ENCODE assay signal across 29 cellular contexts in genomic region chr7:30905078-30906012, GRCh38. TPM values are rescaled to one million over a fixed set of nuclear protein-coding genes. Genes with fewer than 3 reads are reported as not detected.
DNase-seq lines count a peak whose midpoint lies in the region; ATAC-seq and TF ChIP-seq lines count a peak whose summit lies in the region.
"Had no signal": no experiment of that assay in that cellular context is flagged by ENCODE, and none has a peak within 500 bp of the region (broad histone marks: within the 10 kb centered on the region; RNA-seq: fewer than 3 reads in every experiment).

No MANE protein-coding gene starts in this region.

- no peaks in the 10 kb centered on the region for H3K36me3 Mint-ChIP-seq in naive thymus-derived CD4-positive, alpha-beta T cell
- H3K36me3 Mint-ChIP-seq: stimulated activated naive B cell treated with anti-CD40 and anti-IgM and Interleukin-4, amounts not matched to agents 10 μg/mL and 1 μg/mL and 100 μg/mL, for 72 hours had no signal

- peak overlapping the region; percentile 90 to 98 for H3K27ac ChIP-seq in thoracic aorta
- no peak overlapping the region for H3K27ac ChIP-seq in naive thymus-derived CD4-positive, alpha-beta T cell (ENCODE audit: low read depth, low read length)
- H3K27ac ChIP-seq: adrenal gland, BLaER1, cardiac muscle cell, hepatocyte, neutrophil had no signal

- no peaks in the 10 kb centered on the region for H3K27me3 ChIP-seq in thoracic aorta (replicated peaks; ENCODE audit: insufficient read depth)
- no peaks in the 10 kb centered on the region for H3K27me3 ChIP-seq in naive thymus-derived CD4-positive, alpha-beta T cell (ENCODE audit: control insufficient read depth in 2 of 2, insufficient read depth in 2 of 2, low read length in 2 of 2)
- H3K27me3 ChIP-seq: adrenal gland, BLaER1, cardiac muscle cell, hepatocyte, neutrophil had no signal

- no peak overlapping the region for H3K27ac Mint-ChIP-seq in naive thymus-derived CD4-positive, alpha-beta T cell
- H3K27ac Mint-ChIP-seq: activated CD4-positive, alpha-beta T cell treated with anti-CD3 and anti-CD28 coated beads, Interleukin-2, amount 10 ng/mL, durations not matched to agents 7 days and 5 days; stimulated activated naive B cell treated with anti-CD40 and anti-IgM and Interleukin-4, amounts not matched to agents 10 μg/mL and 1 μg/mL and 100 μg/mL, for 72 hours had no signal

- no peak for TF ChIP-seq CTCF in mucosa of descending colon (IDR thresholded peaks at IDR 0.05)
- TF ChIP-seq CTCF in thoracic aorta (IDR thresholded peaks at IDR 0.05) = no peak

- H3K4me1 Mint-ChIP-seq in naive thymus-derived CD4-positive, alpha-beta T cell = peaks cover 0 to 5% (median 0%) of the 10 kb centered on the region in 7 donors
- H3K4me1 Mint-ChIP-seq: stimulated activated naive B cell treated with anti-CD40 and anti-IgM and Interleukin-4, amounts not matched to agents 10 μg/mL and 1 μg/mL and 100 μg/mL, for 72 hours had no signal

- no peaks in the 10 kb centered on the region for H3K9me3 ChIP-seq in mucosa of descending colon
- no peaks in the 10 kb centered on the region for H3K9me3 ChIP-seq in thoracic aorta
- no peaks in the 10 kb centered on the region for H3K9me3 ChIP-seq in naive thymus-derived CD4-positive, alpha-beta T cell (ENCODE audit: control insufficient read depth in 2 of 3, low read length in 3 of 3)
- H3K9me3 ChIP-seq: adrenal gland, BLaER1, neutrophil had no signal

- intact Hi-C loops in mucosa of descending colon (cut with DNase I, micrococcal nuclease) = no loop called here
- intact Hi-C loops in naive thymus-derived CD4-positive, alpha-beta T cell (cut with micrococcal nuclease) = no loop called here

- H3K36me3 ChIP-seq in mucosa of descending colon (ENCODE audit: low read depth) = no peaks in the 10 kb centered on the region
- H3K36me3 ChIP-seq in thoracic aorta = no peaks in the 10 kb centered on the region
- H3K36me3 ChIP-seq in naive thymus-derived CD4-positive, alpha-beta T cell (ENCODE audit: control insufficient read depth in 2 of 3, insufficient read depth in 3 of 3, low read length in 3 of 3) = no peaks in the 10 kb centered on the region
- H3K36me3 ChIP-seq: adrenal gland, BLaER1, cardiac muscle cell, neutrophil had no signal

- ATAC-seq in mucosa of descending colon (peak; percentile 74), thoracic aorta (ENCODE audit: insufficient number of reproducible peaks, low FRiP score, low read depth) (no peak), HG03342 (IDR thresholded peaks at IDR 0.05; ENCODE audit: unreplicated experiment) (no peak)
- ATAC-seq in naive thymus-derived CD4-positive, alpha-beta T cell = no peak
- ATAC-seq: stimulated activated naive B cell treated with anti-CD40 and anti-IgM and Interleukin-4, amounts not matched to agents 10 μg/mL and 1 μg/mL and 100 μg/mL, for 72 hours had no signal

- DNase-seq in NCI-H82 (lab: John Stamatoyannopoulos, UW) (peak; percentile 9), NCI-H82 treated with DMSO at 0.1 percent for 48 hours (lab: John Stamatoyannopoulos, UW; ENCODE audit: unreplicated experiment) (no peak), cerebellum (ENCODE audit: low spot score) (peak; percentile 37), mucosa of descending colon (peak in 1 of 3 donors; percentile 50), thoracic aorta (ENCODE audit: low spot score) (no peak), AG20443 (ENCODE audit: low spot score) (no peak)
- DNase-seq in naive thymus-derived CD4-positive, alpha-beta T cell = no peak
- DNase-seq: activated CD4-positive, alpha-beta T cell treated with anti-CD3 and anti-CD28 coated beads, Interleukin-2, amount 10 ng/mL, durations not matched to agents 7 days and 5 days; activated CD8-positive, alpha-beta memory T cell treated with anti-CD3 and anti-CD28 coated beads, Interleukin-2, amount 50 U/mL, for 4 hours; activated gamma-delta T cell; effector memory CD4-positive, alpha-beta T cell; GOT3; NCI-H1105; NCI-H2081 treated with DMSO at 0.1 percent for 48 hours; retina; SIG-M5; stimulated activated naive B cell treated with anti-CD40 and anti-IgM and Interleukin-4, amounts not matched to agents 10 μg/mL and 1 μg/mL and 100 μg/mL, for 72 hours had no signal

- H3K4me1 ChIP-seq in mucosa of descending colon (ENCODE audit: low read depth) (peaks cover 10% of the 10 kb centered on the region), thoracic aorta (ENCODE audit: control insufficient read depth in 1 of 2, low read depth in 2 of 2) (peaks cover 28 to 66% of the 10 kb centered on the region in 2 donors)
- H3K4me1 ChIP-seq in naive thymus-derived CD4-positive, alpha-beta T cell (ENCODE audit: control insufficient read depth in 2 of 2, insufficient read depth in 2 of 2, low read length in 2 of 2) = no peaks in the 10 kb centered on the region

- POLR2A ChIA-PET in naive thymus-derived CD4-positive, alpha-beta T cell (lab: Charles Lee) = no interaction called here

- H3K27me3 Mint-ChIP-seq in naive thymus-derived CD4-positive, alpha-beta T cell = no peaks in the 10 kb centered on the region
- H3K27me3 Mint-ChIP-seq: activated CD4-positive, alpha-beta T cell treated with anti-CD3 and anti-CD28 coated beads, Interleukin-2, amount 10 ng/mL, durations not matched to agents 7 days and 5 days; stimulated activated naive B cell treated with anti-CD40 and anti-IgM and Interleukin-4, amounts not matched to agents 10 μg/mL and 1 μg/mL and 100 μg/mL, for 72 hours had no signal

- peaks cover 0 to 2% (median 0%) of the 10 kb centered on the region in 11 donors for H3K9me3 Mint-ChIP-seq in naive thymus-derived CD4-positive, alpha-beta T cell
- H3K9me3 Mint-ChIP-seq: activated CD4-positive, alpha-beta T cell treated with anti-CD3 and anti-CD28 coated beads, Interleukin-2, amount 10 ng/mL, durations not matched to agents 7 days and 5 days; stimulated activated naive B cell treated with anti-CD40 and anti-IgM and Interleukin-4, amounts not matched to agents 10 μg/mL and 1 μg/mL and 100 μg/mL, for 72 hours had no signal

- no peak overlapping the region for H3K4me3 Mint-ChIP-seq in naive thymus-derived CD4-positive, alpha-beta T cell
- H3K4me3 Mint-ChIP-seq: activated CD4-positive, alpha-beta T cell treated with anti-CD3 and anti-CD28 coated beads, Interleukin-2, amount 10 ng/mL, durations not matched to agents 7 days and 5 days; stimulated activated naive B cell treated with anti-CD40 and anti-IgM and Interleukin-4, amounts not matched to agents 10 μg/mL and 1 μg/mL and 100 μg/mL, for 72 hours had no signal

- CTCF ChIA-PET in naive thymus-derived CD4-positive, alpha-beta T cell (lab: Charles Lee) = no interaction called here

- no peak overlapping the region for H3K4me3 ChIP-seq in mucosa of descending colon
- H3K4me3 ChIP-seq in thoracic aorta = no peak overlapping the region
- H3K4me3 ChIP-seq in naive thymus-derived CD4-positive, alpha-beta T cell (ENCODE audit: low read length) = no peak overlapping the region
- H3K4me3 ChIP-seq: adrenal gland, BLaER1, cardiac muscle cell, hepatocyte had no signal

RNA-seq across cellular contexts. Expression of gene AQP1, which starts 6.3 kb away (rescaled TPM):
- 2.3 TPM for total RNA-seq in cerebellum
- total RNA-seq in mucosa of descending colon = 10 to 100 TPM; 43.0 to 89.6 (median 48.1) TPM
- 1,000 to 10,000 TPM; 1,262 to 1,768 TPM for total RNA-seq in thoracic aorta
- total RNA-seq in naive thymus-derived CD4-positive, alpha-beta T cell = under 1 TPM in 3 of 5 experiments, not detected in 2; 0.12 to 0.37 (median 0.19) TPM
- polyA plus RNA-seq in naive thymus-derived CD4-positive, alpha-beta T cell = under 1 TPM in 1 of 2 donors, not detected in 1; 0.13 TPM

RNA-seq across cellular contexts. Expression of gene GHRHR, which starts 58.4 kb away (rescaled TPM):
- total RNA-seq in cerebellum (4.3 TPM), mucosa of descending colon (not detected), thoracic aorta (not detected)
- not detected for total RNA-seq in naive thymus-derived CD4-positive, alpha-beta T cell
- polyA plus RNA-seq in naive thymus-derived CD4-positive, alpha-beta T cell = not detected
- total RNA-seq: A172; activated CD4-positive, alpha-beta T cell treated with anti-CD3 and anti-CD28 coated beads, Interleukin-2, amount 10 ng/mL, durations not matched to agents 7 days and 5 days; cardiac muscle cell; LHCN-M2; mesenteric fat pad; NCI-H460; T-helper 1 cell treated with Interleukin-12 subunit alpha and Interleukin-12 subunit beta and Interleukin-4 antibody, amounts not matched to agents 30 ng/mL and 1 ng/mL, for 36 hours; ureter had no signal
- polyA plus RNA-seq: cardiac muscle cell, hepatocyte had no signal

Comparison
In these comparisons a context has a peak if more than half of its experiments do, and no peak if none do; other contexts are left out.
1. DNase-seq: peak in NCI-H82 (single experiment) and cerebellum (single experiment); none in NCI-H82 treated with DMSO at 0.1 percent for 48 hours (single experiment), thoracic aorta (single experiment), naive thymus-derived CD4-positive, alpha-beta T cell (0 of 9) and AG20443 (single experiment).
2. RNA of gene AQP1, which starts 6.3 kb away (total RNA-seq): 1,262 to 1,768 TPM in thoracic aorta; 43.0 to 89.6 TPM in mucosa of descending colon, 2.3 TPM in cerebellum (single experiment) and 0.12 to 0.37 TPM in naive thymus-derived CD4-positive, alpha-beta T cell; every median in the first group is over 10 times any median in the second.